Comparison of ENCODE assay signal across 8 cellular contexts in genomic region chr1:154971341-154971998, GRCh38. TPM values are rescaled to one million over a fixed set of nuclear protein-coding genes. Genes with fewer than 3 reads are reported as not detected.
A peak's percentile ranks its signal among the peaks of the same experiment; 100 is the strongest.
DNase-seq lines count a peak whose midpoint lies in the region; ATAC-seq and TF ChIP-seq lines count a peak whose summit lies in the region.

No MANE protein-coding gene starts in this region.

- CTCF ChIA-PET in T-cell (lab: Charles Lee): interaction anchor here (0.6 to 1.4 kb wide), 4 partner anchors 16 to 80 kb away, joined by 3 to 6 read pairs (median 3); partner anchors contain the start of genes ADAM15 (in 1 of the 2) and PBXIP1 (in 1 of the 2)

- H3K4me3 ChIP-seq in GM06990 (replicated peaks; ENCODE audit: low read depth, low read length) (peak overlapping the region; percentile 25; the same call in 1 of the 2 replicates), fibroblast of mammary gland (ENCODE audit: control insufficient read depth, low read depth, low read length) (peak overlapping the region; percentile 79), skeletal muscle cell (ENCODE audit: low read depth, low read length) (peak overlapping the region; percentile 94)

- POLR2A ChIA-PET in T-cell (lab: Charles Lee): interaction anchor here (0.5 to 1.3 kb wide), 5 partner anchors 10 to 16 kb away, joined by 3 to 9 read pairs (median 3); partner anchors contain the start of genes PBXIP1 (in 2 of the 2) and PYGO2 (in 1 of the 2)

- H3K9me3 Mint-ChIP-seq in T-cell: no peaks in the 10 kb centered on the region

- H3K4me3 Mint-ChIP-seq in T-cell: peak overlapping the region in 2 of 3 donors; percentile 18 to 23

- TF ChIP-seq CTCF in GM06990 (IDR thresholded peaks at IDR 0.05; ENCODE audit: insufficient read depth, low read length, poor library complexity, severe bottlenecking) (no peak), fibroblast of mammary gland (conservative IDR thresholded peaks at IDR 0.05; ENCODE audit: control insufficient read depth, insufficient read depth, low read depth, low read length) (no peak)

- peaks cover 21 to 39% (median 24%) of the 10 kb centered on the region in 3 donors for H3K4me1 Mint-ChIP-seq in T-cell

- H3K27me3 ChIP-seq in GM06990 (replicated peaks; ENCODE audit: control insufficient read depth, insufficient read depth, low read length): no peaks in the 10 kb centered on the region

- H3K36me3 Mint-ChIP-seq in T-cell: peaks cover 17% of the 10 kb centered on the region

- H3K36me3 ChIP-seq in GM06990 (ENCODE audit: control insufficient read depth, insufficient read depth, low read length): peaks cover 18% of the 10 kb centered on the region

- H3K27me3 Mint-ChIP-seq in T-cell: no peaks in the 10 kb centered on the region

- H3K27ac Mint-ChIP-seq in T-cell: peak overlapping the region; percentile 42 to 77

- DNase-seq in GM06990 (ENCODE audit: extremely low read depth, insufficient read length) (no peak), T-cell (no peak), fibroblast of mammary gland (ENCODE audit: low read depth) (no peak), skeletal muscle cell (ENCODE audit: low read depth) (no peak), HCEC 1CT (no peak), cerebellar cortex (ENCODE audit: low spot score) (no peak)

- ATAC-seq in T-cell (replicated peaks in 1 of 4) (no peak), GM18867 (IDR thresholded peaks at IDR 0.05; ENCODE audit: unreplicated experiment) (no peak), HG02938 (IDR thresholded peaks at IDR 0.05; ENCODE audit: unreplicated experiment) (no peak)

RNA-seq across cellular contexts. Expression of gene SHC1, which starts 0.9 kb away (rescaled TPM):
- total RNA-seq in T-cell: 10 to 100 TPM; 61.3 to 88.2 (median 76.8) TPM

RNA-seq across cellular contexts. Expression of gene CKS1B, which starts 3.0 kb away (rescaled TPM):
- total RNA-seq in T-cell: 10 to 100 TPM in 4 of 5 donors, 1 to 10 TPM in 1; 7.9 to 11.8 (median 10.3) TPM

RNA-seq across cellular contexts. Expression of gene PYGO2, which starts 9.9 kb away (rescaled TPM):
- total RNA-seq in T-cell: 10 to 100 TPM; 36.0 to 70.8 (median 68.5) TPM

RNA-seq across cellular contexts. Expression of gene FLAD1, which starts 11.7 kb away (rescaled TPM):
- total RNA-seq in T-cell: 10 to 100 TPM; 32.8 to 64.3 (median 53.4) TPM

RNA-seq across cellular contexts. Expression of gene PBXIP1, which starts 15.6 kb away (rescaled TPM):
- total RNA-seq in T-cell: 100 to 1,000 TPM; 299 to 450 (median 328) TPM

Comparison
In these comparisons a context has a peak if more than half of its experiments do, and no peak if none do; other contexts are left out.
1. H3K4me3 ChIP-seq: peak in every context shown above with its lines; median percentile 94 in skeletal muscle cell; 79 in fibroblast of mammary gland; 25 in GM06990.